ENCODE assay signal across 8 cellular contexts in the genomic region with DNA sequence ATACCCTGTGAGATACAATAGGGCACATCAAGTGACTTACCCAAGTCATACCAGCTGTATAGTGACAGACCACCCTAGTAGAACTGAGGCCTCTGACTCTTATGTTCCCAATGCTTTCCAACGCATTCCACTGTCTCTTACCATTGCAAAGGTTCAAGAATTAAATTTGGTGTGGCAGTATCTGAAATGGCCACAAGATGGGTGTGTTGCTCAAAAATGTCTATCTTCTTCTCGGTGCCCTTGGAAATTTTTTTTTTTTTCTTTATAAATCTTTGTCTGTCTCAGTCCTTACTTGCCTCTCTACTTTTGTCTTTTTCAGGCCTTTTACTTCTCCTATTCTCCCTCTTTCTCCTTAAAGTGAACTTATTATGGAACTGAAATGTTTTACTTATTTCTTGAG. TPM values are rescaled to one million over a fixed set of nuclear protein-coding genes. Genes with fewer than 3 reads are reported as not detected.
A peak's percentile ranks its signal among the peaks of the same experiment; 100 is the strongest.
DNase-seq lines count a peak whose midpoint lies in the region; ATAC-seq and TF ChIP-seq lines count a peak whose summit lies in the region.

No MANE protein-coding gene starts in this region.

- no peaks in the 10 kb centered on the region for H3K4me1 ChIP-seq in CD4-positive, CD25-positive, alpha-beta regulatory T cell (ENCODE audit: control insufficient read depth, insufficient read depth, low read length, poor library complexity, severe bottlenecking)

- in situ Hi-C loops in SK-MEL-5 (cut with HindIII; ENCODE audit: low pct_unique_long_range_greater_than_20kb, low sequenced_read_pairs), result no loop called here

- H3K27ac ChIP-seq in CD4-positive, CD25-positive, alpha-beta regulatory T cell (ENCODE audit: insufficient read depth, low read length, poor library complexity, severe bottlenecking), result no peak overlapping the region

- H3K9me3 ChIP-seq in CD4-positive, CD25-positive, alpha-beta regulatory T cell (ENCODE audit: control insufficient read depth in 2 of 2, low read length in 2 of 2), result no peaks in the 10 kb centered on the region

- no peak for ATAC-seq in CD4-positive, CD25-positive, alpha-beta regulatory T cell (ENCODE audit: low read depth in 2 of 2)
- peak; percentile 49 for ATAC-seq in esophagus mucosa
- ATAC-seq in HG03521 (IDR thresholded peaks at IDR 0.05; ENCODE audit: unreplicated experiment), result no peak

- peaks cover 0 to 8% (median 4%) of the 10 kb centered on the region in 4 donors for H3K4me1 Mint-ChIP-seq in CD4-positive, CD25-positive, alpha-beta regulatory T cell
- peaks cover 38% of the 10 kb centered on the region for H3K4me1 Mint-ChIP-seq in osteocyte (ENCODE audit: unreplicated experiment)

- no peaks in the 10 kb centered on the region for H3K27me3 ChIP-seq in CD4-positive, CD25-positive, alpha-beta regulatory T cell (ENCODE audit: control insufficient read depth, insufficient read depth, low read length)

- TF ChIP-seq CTCF in GM20000 (IDR thresholded peaks at IDR 0.05; ENCODE audit: extremely low read depth, missing control alignments) (no peak), osteocyte (IDR thresholded peaks at IDR 0.05) (peak; percentile 70)

- peaks cover 51% of the 10 kb centered on the region for H3K36me3 Mint-ChIP-seq in CD4-positive, CD25-positive, alpha-beta regulatory T cell
- peaks cover 48% of the 10 kb centered on the region for H3K36me3 Mint-ChIP-seq in osteocyte (ENCODE audit: unreplicated experiment)

- no peaks in the 10 kb centered on the region for H3K9me3 Mint-ChIP-seq in CD4-positive, CD25-positive, alpha-beta regulatory T cell
- H3K9me3 Mint-ChIP-seq in osteocyte (ENCODE audit: unreplicated experiment), result no peaks in the 10 kb centered on the region

- peaks cover 61% of the 10 kb centered on the region for H3K36me3 ChIP-seq in CD4-positive, CD25-positive, alpha-beta regulatory T cell (ENCODE audit: control insufficient read depth, insufficient read depth, low read length)

- no peak overlapping the region for H3K27ac Mint-ChIP-seq in CD4-positive, CD25-positive, alpha-beta regulatory T cell
- peak overlapping the region; percentile 50 for H3K27ac Mint-ChIP-seq in osteocyte (ENCODE audit: unreplicated experiment)

- no peak overlapping the region for H3K4me3 Mint-ChIP-seq in CD4-positive, CD25-positive, alpha-beta regulatory T cell
- no peak overlapping the region for H3K4me3 Mint-ChIP-seq in osteocyte (ENCODE audit: unreplicated experiment)

- no peaks in the 10 kb centered on the region for H3K27me3 Mint-ChIP-seq in CD4-positive, CD25-positive, alpha-beta regulatory T cell
- no peaks in the 10 kb centered on the region for H3K27me3 Mint-ChIP-seq in osteocyte (ENCODE audit: unreplicated experiment)

- no peak overlapping the region for H3K4me3 ChIP-seq in CD4-positive, CD25-positive, alpha-beta regulatory T cell (ENCODE audit: low read depth, low read length)

- DNase-seq in CD4-positive, CD25-positive, alpha-beta regulatory T cell, result peak in 2 of 3 donors; percentile 25 to 45
- DNase-seq in GM20000 (ENCODE audit: low spot score) (peak; percentile 21), SK-MEL-5 (ENCODE audit: low read depth, low spot score) (peak; percentile 78), osteocyte (ENCODE audit: extremely low spot score, unreplicated experiment) (no peak), occipital lobe (lab: John Stamatoyannopoulos, UW) (no peak)
- DNase-seq in effector CD8-positive, alpha-beta T cell (lab: John Stamatoyannopoulos, UW), result no peak

RNA-seq across cellular contexts. Expression of a gene that starts 48.4 kb away (rescaled TPM):
- 3.6 TPM for total RNA-seq in CD4-positive, CD25-positive, alpha-beta regulatory T cell
- polyA plus RNA-seq in CD4-positive, CD25-positive, alpha-beta regulatory T cell, result not detected
- 0.24 and 0.32 TPM in 2 replicates for total RNA-seq in SK-MEL-5 (2014; rRNA removed; shearing (Covaris generic))
- not detected in 2 replicates for polyA plus RNA-seq in SK-MEL-5 (2015; cell fraction: cytosol; rRNA removed)
- not detected in 2 replicates for polyA plus RNA-seq in SK-MEL-5 (2015; cell fraction: nucleus; rRNA removed)
- total RNA-seq in esophagus mucosa (0.76 TPM), osteocyte (3.4 and 4.3 TPM in 2 replicates), occipital lobe (13.3 TPM)

Comparison
In these comparisons a context has a peak if more than half of its experiments do, and no peak if none do; other contexts are left out.
1. DNase-seq: peak in CD4-positive, CD25-positive, alpha-beta regulatory T cell (2 of 3), GM20000 (single experiment) and SK-MEL-5 (single experiment); none in osteocyte (single experiment), occipital lobe (single experiment) and effector CD8-positive, alpha-beta T cell (single experiment).